1 cellular context compared by ENCODE assay signal in the genomic region with DNA sequence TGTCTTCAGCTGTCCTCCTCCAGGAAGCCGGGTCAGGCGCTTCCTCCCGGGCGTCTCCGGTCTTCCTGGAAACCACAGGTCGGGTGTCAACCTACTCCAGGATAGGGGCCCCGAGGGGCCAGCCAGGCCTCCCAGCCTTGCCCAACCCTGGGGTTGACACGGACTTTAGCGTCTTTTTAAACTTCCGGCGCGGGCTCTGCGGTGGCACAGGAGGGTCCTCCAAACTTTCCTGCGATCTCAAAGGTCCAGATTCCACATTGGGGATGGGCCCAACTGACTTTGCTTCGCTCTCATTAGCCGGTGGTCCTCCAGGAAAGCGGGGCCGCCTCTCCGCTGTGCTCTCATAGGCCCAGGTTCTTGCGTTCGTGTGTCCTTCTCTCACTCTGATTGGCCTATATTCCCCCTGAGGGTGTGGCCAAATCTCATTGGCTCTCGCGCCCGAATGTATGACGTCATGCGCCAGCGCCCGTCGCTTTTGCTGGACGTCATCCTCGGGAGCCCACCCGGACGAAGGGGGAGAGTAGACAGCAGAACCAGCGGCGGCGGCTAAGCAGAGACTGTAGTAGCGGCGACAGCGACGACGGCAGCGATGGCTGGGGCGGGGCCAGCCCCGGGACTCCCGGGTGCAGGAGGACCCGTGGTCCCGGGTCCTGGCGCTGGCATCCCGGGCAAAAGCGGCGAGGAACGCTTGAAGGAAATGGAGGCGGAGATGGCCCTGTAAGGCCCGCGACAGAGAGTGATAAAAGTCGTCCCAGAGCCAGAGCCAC.
A peak's percentile ranks its signal among the peaks of the same experiment; 100 is the strongest.
TF ChIP-seq lines count a peak whose summit lies in the region.

A gene with protein sequence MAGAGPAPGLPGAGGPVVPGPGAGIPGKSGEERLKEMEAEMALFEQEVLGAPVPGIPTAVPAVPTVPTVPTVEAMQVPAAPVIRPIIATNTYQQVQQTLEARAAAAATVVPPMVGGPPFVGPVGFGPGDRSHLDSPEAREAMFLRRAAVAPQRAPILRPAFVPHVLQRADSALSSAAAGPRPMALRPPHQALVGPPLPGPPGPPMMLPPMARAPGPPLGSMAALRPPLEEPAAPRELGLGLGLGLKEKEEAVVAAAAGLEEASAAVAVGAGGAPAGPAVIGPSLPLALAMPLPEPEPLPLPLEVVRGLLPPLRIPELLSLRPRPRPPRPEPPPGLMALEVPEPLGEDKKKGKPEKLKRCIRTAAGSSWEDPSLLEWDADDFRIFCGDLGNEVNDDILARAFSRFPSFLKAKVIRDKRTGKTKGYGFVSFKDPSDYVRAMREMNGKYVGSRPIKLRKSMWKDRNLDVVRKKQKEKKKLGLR (plus strand): TSS at position 472 of the 767 bp plus-strand sequence. CDS start 118 bp downstream, at position 590.

TF ChIP-seq in HepG2, 621 proteins besides CTCF, POLR2A, EP300 and RAD21 (continued from another document and continues in another):
- TF ChIP-seq, protein P1, sequence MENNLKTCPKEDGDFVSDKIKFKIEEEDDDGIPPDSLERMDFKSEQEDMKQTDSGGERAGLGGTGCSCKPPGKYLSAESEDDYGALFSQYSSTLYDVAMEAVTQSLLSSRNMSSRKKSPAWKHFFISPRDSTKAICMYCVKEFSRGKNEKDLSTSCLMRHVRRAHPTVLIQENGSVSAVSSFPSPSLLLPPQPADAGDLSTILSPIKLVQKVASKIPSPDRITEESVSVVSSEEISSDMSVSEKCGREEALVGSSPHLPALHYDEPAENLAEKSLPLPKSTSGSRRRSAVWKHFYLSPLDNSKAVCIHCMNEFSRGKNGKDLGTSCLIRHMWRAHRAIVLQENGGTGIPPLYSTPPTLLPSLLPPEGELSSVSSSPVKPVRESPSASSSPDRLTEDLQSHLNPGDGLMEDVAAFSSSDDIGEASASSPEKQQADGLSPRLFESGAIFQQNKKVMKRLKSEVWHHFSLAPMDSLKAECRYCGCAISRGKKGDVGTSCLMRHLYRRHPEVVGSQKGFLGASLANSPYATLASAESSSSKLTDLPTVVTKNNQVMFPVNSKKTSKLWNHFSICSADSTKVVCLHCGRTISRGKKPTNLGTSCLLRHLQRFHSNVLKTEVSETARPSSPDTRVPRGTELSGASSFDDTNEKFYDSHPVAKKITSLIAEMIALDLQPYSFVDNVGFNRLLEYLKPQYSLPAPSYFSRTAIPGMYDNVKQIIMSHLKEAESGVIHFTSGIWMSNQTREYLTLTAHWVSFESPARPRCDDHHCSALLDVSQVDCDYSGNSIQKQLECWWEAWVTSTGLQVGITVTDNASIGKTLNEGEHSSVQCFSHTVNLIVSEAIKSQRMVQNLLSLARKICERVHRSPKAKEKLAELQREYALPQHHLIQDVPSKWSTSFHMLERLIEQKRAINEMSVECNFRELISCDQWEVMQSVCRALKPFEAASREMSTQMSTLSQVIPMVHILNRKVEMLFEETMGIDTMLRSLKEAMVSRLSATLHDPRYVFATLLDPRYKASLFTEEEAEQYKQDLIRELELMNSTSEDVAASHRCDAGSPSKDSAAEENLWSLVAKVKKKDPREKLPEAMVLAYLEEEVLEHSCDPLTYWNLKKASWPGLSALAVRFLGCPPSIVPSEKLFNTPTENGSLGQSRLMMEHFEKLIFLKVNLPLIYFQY (CRISPR knock-in tag; IDR thresholded peaks at IDR 0.05; ENCODE audit: borderline replicate concordance) = no peak; the same call in 1 of the 2 replicates
- TF ChIP-seq LCORL (IDR thresholded peaks at IDR 0.05) (no peak), LCORL (CRISPR knock-in tag; IDR thresholded peaks at IDR 0.05) (peak; percentile 59), HIVEP1 (CRISPR knock-in tag; IDR thresholded peaks at IDR 0.05) (peak; percentile 77; the same call in 1 of the 2 replicates), CREM (IDR thresholded peaks at IDR 0.05) (peak; percentile 100), CREM (CRISPR knock-in tag; IDR thresholded peaks at IDR 0.05) (peak; percentile 99), RBAK (CRISPR knock-in tag; IDR thresholded peaks at IDR 0.05) (no peak), ZMYM2 (CRISPR knock-in tag; IDR thresholded peaks at IDR 0.05) (no peak), ZEB1 (IDR thresholded peaks at IDR 0.05; ENCODE audit: insufficient replicate concordance, low read depth) (no peak), RFXANK (CRISPR knock-in tag; IDR thresholded peaks at IDR 0.05) (peak; percentile 96), ZBTB8A (CRISPR knock-in tag; IDR thresholded peaks at IDR 0.05; ENCODE audit: borderline replicate concordance, low read depth) (no peak), IKZF4 (CRISPR knock-in tag; IDR thresholded peaks at IDR 0.05; ENCODE audit: borderline replicate concordance, low read depth, not compliant biosample characterization) (no peak), DNMT3B (CRISPR knock-in tag; conservative IDR thresholded peaks at IDR 0.05) (no peak), FUBP1 (CRISPR knock-in tag; IDR thresholded peaks at IDR 0.05; ENCODE audit: borderline replicate concordance) (no peak), NFYB (CRISPR knock-in tag; IDR thresholded peaks at IDR 0.05) (peak; percentile 98), AKNA (CRISPR knock-in tag; IDR thresholded peaks at IDR 0.05; ENCODE audit: borderline replicate concordance) (no peak), ZNF160 (CRISPR knock-in tag; IDR thresholded peaks at IDR 0.05) (no peak), MEF2D (CRISPR knock-in tag; IDR thresholded peaks at IDR 0.05) (peak; percentile 55; the same call in 1 of the 2 replicates), ZNF780A (CRISPR knock-in tag; IDR thresholded peaks at IDR 0.05) (no peak), ELF4 (CRISPR knock-in tag; IDR thresholded peaks at IDR 0.05; ENCODE audit: borderline replicate concordance) (no peak), ZNF878 (CRISPR knock-in tag; IDR thresholded peaks at IDR 0.05) (0 out of 2 replicates have a peak, but pooled peaks have one; percentile 48), ZNF556 (CRISPR knock-in tag; IDR thresholded peaks at IDR 0.05; ENCODE audit: borderline replicate concordance) (peak; percentile 68; the same call in 1 of the 2 replicates), ATF7-NPFF (CRISPR knock-in tag; IDR thresholded peaks at IDR 0.05; ENCODE audit: low read depth) (no peak), ATF7 (IDR thresholded peaks at IDR 0.05) (peak; percentile 100), ATF7 (CRISPR knock-in tag; IDR thresholded peaks at IDR 0.05) (peak; percentile 99), ZNF652 (CRISPR knock-in tag; IDR thresholded peaks at IDR 0.05; ENCODE audit: borderline replicate concordance, low read depth) (no peak; the same call in 1 of the 2 replicates), ZNF841 (CRISPR knock-in tag; IDR thresholded peaks at IDR 0.05; ENCODE audit: borderline replicate concordance) (no peak), NCOR1 (IDR thresholded peaks at IDR 0.05; ENCODE audit: borderline replicate concordance, low read length) (peak; percentile 74; the same call in 1 of the 2 replicates), HHEX (CRISPR knock-in tag; IDR thresholded peaks at IDR 0.05) (peak; percentile 44; the same call in 1 of the 2 replicates), BRD4 (CRISPR knock-in tag; IDR thresholded peaks at IDR 0.05) (peak; percentile 82; the same call in 1 of the 2 replicates), MIER3 (CRISPR knock-in tag; IDR thresholded peaks at IDR 0.05; ENCODE audit: borderline replicate concordance) (peak; percentile 66; the same call in 1 of the 2 replicates)
- TF ChIP-seq, protein P2, sequence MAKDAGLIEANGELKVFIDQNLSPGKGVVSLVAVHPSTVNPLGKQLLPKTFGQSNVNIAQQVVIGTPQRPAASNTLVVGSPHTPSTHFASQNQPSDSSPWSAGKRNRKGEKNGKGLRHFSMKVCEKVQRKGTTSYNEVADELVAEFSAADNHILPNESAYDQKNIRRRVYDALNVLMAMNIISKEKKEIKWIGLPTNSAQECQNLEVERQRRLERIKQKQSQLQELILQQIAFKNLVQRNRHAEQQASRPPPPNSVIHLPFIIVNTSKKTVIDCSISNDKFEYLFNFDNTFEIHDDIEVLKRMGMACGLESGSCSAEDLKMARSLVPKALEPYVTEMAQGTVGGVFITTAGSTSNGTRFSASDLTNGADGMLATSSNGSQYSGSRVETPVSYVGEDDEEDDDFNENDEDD (CRISPR knock-in tag; IDR thresholded peaks at IDR 0.05; ENCODE audit: borderline replicate concordance) = peak; percentile 57; the same call in 1 of the 2 replicates
- TF ChIP-seq, protein P3, sequence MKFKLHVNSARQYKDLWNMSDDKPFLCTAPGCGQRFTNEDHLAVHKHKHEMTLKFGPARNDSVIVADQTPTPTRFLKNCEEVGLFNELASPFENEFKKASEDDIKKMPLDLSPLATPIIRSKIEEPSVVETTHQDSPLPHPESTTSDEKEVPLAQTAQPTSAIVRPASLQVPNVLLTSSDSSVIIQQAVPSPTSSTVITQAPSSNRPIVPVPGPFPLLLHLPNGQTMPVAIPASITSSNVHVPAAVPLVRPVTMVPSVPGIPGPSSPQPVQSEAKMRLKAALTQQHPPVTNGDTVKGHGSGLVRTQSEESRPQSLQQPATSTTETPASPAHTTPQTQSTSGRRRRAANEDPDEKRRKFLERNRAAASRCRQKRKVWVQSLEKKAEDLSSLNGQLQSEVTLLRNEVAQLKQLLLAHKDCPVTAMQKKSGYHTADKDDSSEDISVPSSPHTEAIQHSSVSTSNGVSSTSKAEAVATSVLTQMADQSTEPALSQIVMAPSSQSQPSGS (CRISPR knock-in tag; IDR thresholded peaks at IDR 0.05) = peak; percentile 98
- TF ChIP-seq, protein P4, sequence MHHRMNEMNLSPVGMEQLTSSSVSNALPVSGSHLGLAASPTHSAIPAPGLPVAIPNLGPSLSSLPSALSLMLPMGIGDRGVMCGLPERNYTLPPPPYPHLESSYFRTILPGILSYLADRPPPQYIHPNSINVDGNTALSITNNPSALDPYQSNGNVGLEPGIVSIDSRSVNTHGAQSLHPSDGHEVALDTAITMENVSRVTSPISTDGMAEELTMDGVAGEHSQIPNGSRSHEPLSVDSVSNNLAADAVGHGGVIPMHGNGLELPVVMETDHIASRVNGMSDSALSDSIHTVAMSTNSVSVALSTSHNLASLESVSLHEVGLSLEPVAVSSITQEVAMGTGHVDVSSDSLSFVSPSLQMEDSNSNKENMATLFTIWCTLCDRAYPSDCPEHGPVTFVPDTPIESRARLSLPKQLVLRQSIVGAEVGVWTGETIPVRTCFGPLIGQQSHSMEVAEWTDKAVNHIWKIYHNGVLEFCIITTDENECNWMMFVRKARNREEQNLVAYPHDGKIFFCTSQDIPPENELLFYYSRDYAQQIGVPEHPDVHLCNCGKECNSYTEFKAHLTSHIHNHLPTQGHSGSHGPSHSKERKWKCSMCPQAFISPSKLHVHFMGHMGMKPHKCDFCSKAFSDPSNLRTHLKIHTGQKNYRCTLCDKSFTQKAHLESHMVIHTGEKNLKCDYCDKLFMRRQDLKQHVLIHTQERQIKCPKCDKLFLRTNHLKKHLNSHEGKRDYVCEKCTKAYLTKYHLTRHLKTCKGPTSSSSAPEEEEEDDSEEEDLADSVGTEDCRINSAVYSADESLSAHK (CRISPR knock-in tag; IDR thresholded peaks at IDR 0.05; ENCODE audit: borderline replicate concordance) = no peak
- TF ChIP-seq, protein P5, sequence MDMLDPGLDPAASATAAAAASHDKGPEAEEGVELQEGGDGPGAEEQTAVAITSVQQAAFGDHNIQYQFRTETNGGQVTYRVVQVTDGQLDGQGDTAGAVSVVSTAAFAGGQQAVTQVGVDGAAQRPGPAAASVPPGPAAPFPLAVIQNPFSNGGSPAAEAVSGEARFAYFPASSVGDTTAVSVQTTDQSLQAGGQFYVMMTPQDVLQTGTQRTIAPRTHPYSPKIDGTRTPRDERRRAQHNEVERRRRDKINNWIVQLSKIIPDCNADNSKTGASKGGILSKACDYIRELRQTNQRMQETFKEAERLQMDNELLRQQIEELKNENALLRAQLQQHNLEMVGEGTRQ (IDR thresholded peaks at IDR 0.05; ENCODE audit: low read depth, low read length) = 0 out of 2 replicates have a peak, but pooled peaks have one; percentile 1
- TF ChIP-seq, protein P5 (CRISPR knock-in tag; IDR thresholded peaks at IDR 0.05; ENCODE audit: borderline replicate concordance) = no peak
